In the genomic region with DNA sequence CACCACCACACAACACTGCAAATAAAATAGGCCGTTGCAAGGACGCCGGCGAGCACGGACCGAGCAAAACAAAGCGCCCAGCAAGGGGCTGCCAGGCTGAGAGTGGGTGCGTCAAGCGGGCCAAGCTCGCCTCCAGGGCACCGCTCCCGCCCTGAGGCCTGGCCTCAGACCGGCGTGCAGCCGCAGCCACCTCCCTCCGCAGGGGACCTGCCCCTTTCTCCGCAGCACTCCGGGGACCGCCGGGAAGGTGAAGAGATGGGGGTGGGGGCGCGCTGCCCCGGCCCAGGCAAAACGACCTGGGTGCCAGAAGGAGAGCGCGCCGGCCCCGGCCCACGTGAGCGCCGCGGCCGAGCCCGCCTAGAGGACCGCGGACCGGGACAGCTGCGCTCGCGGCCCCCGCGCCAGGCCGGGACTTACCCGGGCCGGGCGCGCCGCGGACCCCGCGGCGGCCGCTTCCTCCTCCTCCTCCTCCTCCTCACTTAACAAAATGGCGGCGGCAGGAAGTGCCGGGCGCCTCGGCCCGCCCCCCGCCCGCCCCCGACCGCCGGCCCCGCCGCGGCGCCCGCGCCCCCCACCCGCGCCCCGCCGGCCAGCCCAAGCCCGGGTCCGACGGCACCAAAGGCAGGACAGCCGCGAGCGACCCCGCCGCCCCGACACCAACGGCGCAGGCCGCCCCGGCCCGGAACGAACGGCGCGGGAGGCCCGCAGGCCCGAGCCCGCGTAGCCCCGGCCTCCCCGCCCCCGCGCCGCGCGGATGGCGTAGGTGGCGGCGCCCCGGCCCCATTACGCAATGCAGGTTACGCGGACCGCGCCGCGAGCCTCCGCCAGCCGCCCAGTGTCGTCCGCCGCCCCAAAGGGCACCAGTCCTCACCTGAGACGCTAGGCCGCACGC, we compare ENCODE assay signal across 8 cellular contexts. TPM values are rescaled to one million over a fixed set of nuclear protein-coding genes. Genes with fewer than 3 reads are reported as not detected.
DNase-seq lines count a peak whose midpoint lies in the region; ATAC-seq and TF ChIP-seq lines count a peak whose summit lies in the region.

No MANE protein-coding gene starts in this region.

- H3K36me3 ChIP-seq in left ventricle myocardium inferior = no peaks in the 10 kb centered on the region
- H3K36me3 ChIP-seq in psoas muscle (ENCODE audit: insufficient read depth in 1 of 2, low read depth in 1 of 2) = no peaks in the 10 kb centered on the region
- H3K36me3 ChIP-seq in uterus = no peaks in the 10 kb centered on the region

- H3K4me1 ChIP-seq in left ventricle myocardium inferior = peaks cover 82% of the 10 kb centered on the region
- peaks cover 72% of the 10 kb centered on the region for H3K4me1 ChIP-seq in psoas muscle
- peaks cover 7 to 26% of the 10 kb centered on the region in 2 donors for H3K4me1 ChIP-seq in uterus

- intact Hi-C loops in left ventricle myocardium inferior (cut with micrococcal nuclease) (no loop called here), psoas muscle (cut with DNase I) (loop anchor here in 1 of 2 donors (2.0 kb wide), 1 partner anchor 47 kb away; a partner anchor contains a TSS), uterus (cut with DNase I; ENCODE audit: low total_unique reads) (no loop called here)

- TF ChIP-seq CTCF in 22Rv1 (IDR thresholded peaks at IDR 0.05) (0 out of 2 replicates have a peak, but pooled peaks have one; percentile 1), left ventricle myocardium inferior (IDR thresholded peaks at IDR 0.05; ENCODE audit: borderline replicate concordance) (no peak), psoas muscle (IDR thresholded peaks at IDR 0.05) (no peak), uterus (IDR thresholded peaks at IDR 0.05) (no peak)

- WGBS in psoas muscle, 3 donors = 0 to 1% (median 0%) methylated on average over 30 to 122 of the region's 122 CpGs

- H3K36me3 Mint-ChIP-seq in activated naive CD8-positive, alpha-beta T cell treated with anti-CD3 and anti-CD28 coated beads for 36 hours = peaks cover 31% of the 10 kb centered on the region

- no peaks in the 10 kb centered on the region for H3K9me3 Mint-ChIP-seq in activated naive CD8-positive, alpha-beta T cell treated with anti-CD3 and anti-CD28 coated beads for 36 hours

- TF ChIP-seq POLR2A in uterus (IDR thresholded peaks at IDR 0.05) = peak in 1 of 2 donors; percentile 26

- peak overlapping the region; percentile 95 for H3K4me3 Mint-ChIP-seq in activated naive CD8-positive, alpha-beta T cell treated with anti-CD3 and anti-CD28 coated beads for 36 hours

- H3K9me3 ChIP-seq in left ventricle myocardium inferior (replicated peaks) (no peaks in the 10 kb centered on the region), psoas muscle (no peaks in the 10 kb centered on the region), uterus (no peaks in the 10 kb centered on the region)

- peak; percentile 13 for DNase-seq in SKM-1 (lab: John Stamatoyannopoulos, UW; ENCODE audit: unreplicated experiment)
- peak; percentile 79 for DNase-seq in activated naive CD8-positive, alpha-beta T cell treated with anti-CD3 and anti-CD28 coated beads for 36 hours
- DNase-seq in left ventricle myocardium inferior = peak; percentile 60
- peak; percentile 73 to 82 for DNase-seq in psoas muscle
- DNase-seq in uterus = peak; percentile 48 to 69

- H3K27ac ChIP-seq in 22Rv1 (peak overlapping the region; percentile 92), left ventricle myocardium inferior (replicated peaks) (peak overlapping the region; percentile 96), psoas muscle (peak overlapping the region; percentile 91), uterus (peak overlapping the region; percentile 91 to 98)

- peak overlapping the region; percentile 89 for H3K27ac Mint-ChIP-seq in activated naive CD8-positive, alpha-beta T cell treated with anti-CD3 and anti-CD28 coated beads for 36 hours

- ATAC-seq in GM18861 (IDR thresholded peaks at IDR 0.05; ENCODE audit: unreplicated experiment) (peak; percentile 18), HG03432 (IDR thresholded peaks at IDR 0.05; ENCODE audit: unreplicated experiment) (peak; percentile 34), psoas muscle (peak; percentile 35 to 68 (median 46))

- peaks cover 47% of the 10 kb centered on the region for H3K4me1 Mint-ChIP-seq in activated naive CD8-positive, alpha-beta T cell treated with anti-CD3 and anti-CD28 coated beads for 36 hours

- peak overlapping the region; percentile 78 for H3K4me3 ChIP-seq in left ventricle myocardium inferior
- peak overlapping the region; percentile 85 for H3K4me3 ChIP-seq in psoas muscle
- peak overlapping the region; percentile 87 to 95 for H3K4me3 ChIP-seq in uterus

- H3K27me3 Mint-ChIP-seq in activated naive CD8-positive, alpha-beta T cell treated with anti-CD3 and anti-CD28 coated beads for 36 hours = no peaks in the 10 kb centered on the region

- H3K27me3 ChIP-seq in left ventricle myocardium inferior (ENCODE audit: low read depth) = no peaks in the 10 kb centered on the region
- H3K27me3 ChIP-seq in psoas muscle (ENCODE audit: insufficient read depth in 3 of 3, low read length in 2 of 3) = no peaks in the 10 kb centered on the region
- no peaks in the 10 kb centered on the region for H3K27me3 ChIP-seq in uterus

RNA-seq across cellular contexts. Expression of a gene that starts 0.7 kb away (rescaled TPM):
- 100 to 1,000 TPM; 110 to 113 TPM for total RNA-seq in activated naive CD8-positive, alpha-beta T cell treated with anti-CD3 and anti-CD28 coated beads for 36 hours
- total RNA-seq in left ventricle myocardium inferior (60.9 TPM), psoas muscle (100 to 1,000 TPM in 2 of 4 donors, 10 to 100 TPM in 2; 65.3 to 120 (median 101) TPM), uterus (100 to 1,000 TPM in 1 of 4 donors, 10 to 100 TPM in 2, 1 to 10 TPM in 1; 5.6 to 156 (median 16.6) TPM)
- polyA plus RNA-seq in psoas muscle = 100 to 1,000 TPM in 1 of 3 donors, 10 to 100 TPM in 2; 42.6 to 107 (median 45.6) TPM

RNA-seq across cellular contexts. Expression of a gene that starts 47.9 kb away (rescaled TPM):
- 10 to 100 TPM; 59.4 to 61.2 TPM for total RNA-seq in activated naive CD8-positive, alpha-beta T cell treated with anti-CD3 and anti-CD28 coated beads for 36 hours
- 21.8 TPM for total RNA-seq in left ventricle myocardium inferior
- total RNA-seq in psoas muscle = 10 to 100 TPM; 18.9 to 42.8 (median 27.8) TPM
- polyA plus RNA-seq in psoas muscle = 10 to 100 TPM; 15.9 to 22.1 (median 18.2) TPM
- 10 to 100 TPM; 17.1 to 55.6 (median 39.2) TPM for total RNA-seq in uterus

Comparison
In these comparisons a context has a peak if more than half of its experiments do, and no peak if none do; other contexts are left out.
1. Peak in every context shown above with its lines: DNase-seq, ATAC-seq, H3K4me3 ChIP-seq and H3K27ac ChIP-seq.
2. DNase-seq: peak in every context shown above with its lines; median percentile 79 in activated naive CD8-positive, alpha-beta T cell treated with anti-CD3 and anti-CD28 coated beads for 36 hours; 78 in psoas muscle; 60 in left ventricle myocardium inferior; 58 in uterus; 13 in SKM-1.